18 cellular contexts compared by ENCODE assay signal in the genomic region with DNA sequence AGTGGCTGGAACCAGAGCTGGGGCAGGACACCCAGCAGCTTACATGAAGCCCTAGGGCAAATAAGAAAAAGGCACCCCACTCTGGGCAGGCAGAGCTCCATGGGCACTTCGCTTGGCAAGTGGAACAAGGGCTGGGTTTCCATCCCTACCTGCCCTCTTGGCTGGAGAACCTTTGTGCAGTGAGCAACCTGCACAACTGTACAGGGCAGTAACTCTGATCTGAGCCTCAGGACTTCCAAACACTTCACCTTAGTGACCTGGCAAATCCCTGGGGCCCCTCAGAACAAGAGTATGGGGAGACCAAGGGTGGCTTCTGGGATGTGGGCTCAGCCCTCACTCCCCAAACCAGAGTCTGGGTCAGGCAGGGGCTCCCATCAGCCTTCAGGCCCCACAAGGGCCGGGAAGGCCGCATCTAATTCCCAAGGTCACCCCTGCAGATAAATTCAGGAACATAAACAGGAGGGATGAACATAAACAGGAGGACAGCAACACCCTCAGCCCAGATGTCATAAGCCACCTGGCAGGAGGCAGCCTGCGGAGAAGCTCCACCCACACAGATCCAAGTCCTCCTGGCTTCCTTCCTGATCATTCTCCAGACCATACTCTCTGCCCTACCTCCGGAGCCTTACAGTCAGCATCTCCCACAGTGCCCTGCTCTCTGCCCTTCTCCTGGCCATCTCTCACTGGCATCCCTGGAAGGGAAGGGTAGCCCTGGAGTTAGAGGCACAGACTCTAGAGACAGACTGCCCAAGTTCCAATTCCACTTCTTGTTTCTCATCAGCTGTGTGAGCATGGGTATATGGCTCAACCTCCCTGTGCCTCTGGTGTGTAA. TPM values are rescaled to one million over a fixed set of nuclear protein-coding genes. Genes with fewer than 3 reads are reported as not detected.
DNase-seq lines count a peak whose midpoint lies in the region; ATAC-seq and TF ChIP-seq lines count a peak whose summit lies in the region.
"Had no signal": no experiment of that assay in that cellular context is flagged by ENCODE, and none has a peak within 500 bp of the region (broad histone marks: within the 10 kb centered on the region; RNA-seq: fewer than 3 reads in every experiment).

No MANE protein-coding gene starts in this region.

- H3K9ac ChIP-seq in liver (ENCODE audit: low read depth in 1 of 2, low read length in 2 of 2), result peak overlapping the region; percentile 44 to 97
- H3K9ac ChIP-seq: BLaER1 treated with 17β-estradiol and CSF1 and Interleukin-3, amounts not matched to agents 10 nM and 100 nM had no signal

- intact Hi-C loops in body of pancreas (cut with DNase I), result no loop called here
- intact Hi-C loops in testis (cut with DNase I; ENCODE audit: low total_unique reads), result no loop called here

- ATAC-seq in body of pancreas, result no peak
- no peak for ATAC-seq in HG02678 (IDR thresholded peaks at IDR 0.05; ENCODE audit: unreplicated experiment)

- TF ChIP-seq RAD21 in liver (IDR thresholded peaks at IDR 0.05), result peak; percentile 26 to 44

- H3K9me3 ChIP-seq in body of pancreas, result no peaks in the 10 kb centered on the region
- no peaks in the 10 kb centered on the region for H3K9me3 ChIP-seq in liver (ENCODE audit: control insufficient read depth in 4 of 4, low read length in 3 of 4)
- H3K9me3 ChIP-seq in testis, result no peaks in the 10 kb centered on the region
- H3K9me3 ChIP-seq: BLaER1 treated with 17β-estradiol and CSF1 and Interleukin-3, amounts not matched to agents 10 nM and 100 nM; MG63; SJSA1 had no signal

- 35% methylated on average over 5 of the region's 5 CpGs; no CpG with 5 or more reads in 1 of the 2 donors for WGBS in body of pancreas, 2 donors
- WGBS in liver, result 20% methylated on average over 5 of the region's 5 CpGs
- WGBS in testis, 2 donors, result 37 to 51% methylated on average over 5 of the region's 5 CpGs

- TF ChIP-seq POLR2A in body of pancreas (IDR thresholded peaks at IDR 0.05) (no peak), testis (IDR thresholded peaks at IDR 0.05) (no peak)

- no peaks in the 10 kb centered on the region for H3K36me3 ChIP-seq in body of pancreas (replicated peaks in 1 of 2; ENCODE audit: insufficient read depth in 1 of 2, low read depth in 2 of 2)
- peaks cover 0 to 7% (median 3%) of the 10 kb centered on the region in 4 donors for H3K36me3 ChIP-seq in liver (ENCODE audit: control insufficient read depth in 4 of 4, insufficient read depth in 3 of 4, low read depth in 1 of 4, low read length in 3 of 4)
- no peaks in the 10 kb centered on the region for H3K36me3 ChIP-seq in testis (ENCODE audit: low read depth, missing control alignments)
- H3K36me3 ChIP-seq: BLaER1 treated with 17β-estradiol and CSF1 and Interleukin-3, amounts not matched to agents 10 nM and 100 nM; MG63; SJSA1 had no signal

- H3K27ac ChIP-seq in body of pancreas (no peak overlapping the region), liver (ENCODE audit: low read depth in 1 of 2, low read length in 2 of 2) (peak overlapping the region; percentile 91 to 93), testis (peak overlapping the region in 1 of 2 donors; percentile 45)
- H3K27ac ChIP-seq: 22Rv1; BLaER1 treated with 17β-estradiol and CSF1 and Interleukin-3, amounts not matched to agents 10 nM and 100 nM; HL-60; SJSA1 had no signal

- H3K4me1 ChIP-seq in body of pancreas, result peaks cover 38% of the 10 kb centered on the region
- peaks cover 17 to 80% (median 61%) of the 10 kb centered on the region in 4 donors for H3K4me1 ChIP-seq in liver (ENCODE audit: control insufficient read depth in 4 of 4, insufficient read depth in 4 of 4, low read length in 3 of 4)
- H3K4me1 ChIP-seq in testis, result peaks cover 13% of the 10 kb centered on the region

- DNase-seq in DMS 273 (lab: John Stamatoyannopoulos, UW; ENCODE audit: unreplicated experiment) (peak; percentile 38), DMS 273 treated with DMSO at 0.1 percent for 48 hours (lab: John Stamatoyannopoulos, UW) (no peak), body of pancreas (peak in 3 of 4 donors; percentile 19 to 50 (median 40)), testis (peak; percentile 43), hippocampal formation (lab: John Stamatoyannopoulos, UW) (no peak), midbrain (lab: John Stamatoyannopoulos, UW) (no peak)
- DNase-seq: MG63, NCI-H1092 treated with DMSO at 0.1 percent for 48 hours, NCI-H187, NCI-H510A treated with DMSO at 0.1 percent for 48 hours, OCI-M1 had no signal

- TF ChIP-seq CTCF in body of pancreas (IDR thresholded peaks at IDR 0.05) (no peak), liver (IDR thresholded peaks at IDR 0.05; ENCODE audit: low read depth, low read length, missing input control) (no peak), testis (IDR thresholded peaks at IDR 0.05) (no peak)

- H3K27me3 ChIP-seq in body of pancreas (no peaks in the 10 kb centered on the region), liver (ENCODE audit: control insufficient read depth in 4 of 4, insufficient read depth in 4 of 4, low read length in 3 of 4) (no peaks in the 10 kb centered on the region), testis (no peaks in the 10 kb centered on the region)
- H3K27me3 ChIP-seq: BLaER1 treated with 17β-estradiol and CSF1 and Interleukin-3, amounts not matched to agents 10 nM and 100 nM; MG63; SJSA1 had no signal

- H3K4me3 ChIP-seq in body of pancreas (no peak overlapping the region), liver (ENCODE audit: low read depth in 1 of 3, low read length in 3 of 3) (peak overlapping the region; percentile 58 to 81 (median 73)), testis (no peak overlapping the region)
- H3K4me3 ChIP-seq: BLaER1 treated with 17β-estradiol and CSF1 and Interleukin-3, amounts not matched to agents 10 nM and 100 nM; MG63; SJSA1 had no signal

TF ChIP-seq in liver, 16 proteins besides CTCF, POLR2A, EP300 and RAD21 (continues in another document):
- TF ChIP-seq, protein P1, sequence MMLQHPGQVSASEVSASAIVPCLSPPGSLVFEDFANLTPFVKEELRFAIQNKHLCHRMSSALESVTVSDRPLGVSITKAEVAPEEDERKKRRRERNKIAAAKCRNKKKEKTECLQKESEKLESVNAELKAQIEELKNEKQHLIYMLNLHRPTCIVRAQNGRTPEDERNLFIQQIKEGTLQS (IDR thresholded peaks at IDR 0.05), result no peak
- TF ChIP-seq RXRA (IDR thresholded peaks at IDR 0.05), result peak; percentile 64 to 93
- TF ChIP-seq FOXA2 (IDR thresholded peaks at IDR 0.05), result peak; percentile 57
- peak in 1 of 2 donors; percentile 74 for TF ChIP-seq JUND (IDR thresholded peaks at IDR 0.05)
- peak in 1 of 2 donors; percentile 90 for TF ChIP-seq EGR1 (IDR thresholded peaks at IDR 0.05; ENCODE audit: low read depth in 2 of 2)
- TF ChIP-seq, protein P2, sequence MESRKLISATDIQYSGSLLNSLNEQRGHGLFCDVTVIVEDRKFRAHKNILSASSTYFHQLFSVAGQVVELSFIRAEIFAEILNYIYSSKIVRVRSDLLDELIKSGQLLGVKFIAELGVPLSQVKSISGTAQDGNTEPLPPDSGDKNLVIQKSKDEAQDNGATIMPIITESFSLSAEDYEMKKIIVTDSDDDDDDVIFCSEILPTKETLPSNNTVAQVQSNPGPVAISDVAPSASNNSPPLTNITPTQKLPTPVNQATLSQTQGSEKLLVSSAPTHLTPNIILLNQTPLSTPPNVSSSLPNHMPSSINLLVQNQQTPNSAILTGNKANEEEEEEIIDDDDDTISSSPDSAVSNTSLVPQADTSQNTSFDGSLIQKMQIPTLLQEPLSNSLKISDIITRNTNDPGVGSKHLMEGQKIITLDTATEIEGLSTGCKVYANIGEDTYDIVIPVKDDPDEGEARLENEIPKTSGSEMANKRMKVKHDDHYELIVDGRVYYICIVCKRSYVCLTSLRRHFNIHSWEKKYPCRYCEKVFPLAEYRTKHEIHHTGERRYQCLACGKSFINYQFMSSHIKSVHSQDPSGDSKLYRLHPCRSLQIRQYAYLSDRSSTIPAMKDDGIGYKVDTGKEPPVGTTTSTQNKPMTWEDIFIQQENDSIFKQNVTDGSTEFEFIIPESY (IDR thresholded peaks at IDR 0.05), result peak; percentile 88
- peak; percentile 81 for TF ChIP-seq YY1 (IDR thresholded peaks at IDR 0.05)
- TF ChIP-seq, protein P3, sequence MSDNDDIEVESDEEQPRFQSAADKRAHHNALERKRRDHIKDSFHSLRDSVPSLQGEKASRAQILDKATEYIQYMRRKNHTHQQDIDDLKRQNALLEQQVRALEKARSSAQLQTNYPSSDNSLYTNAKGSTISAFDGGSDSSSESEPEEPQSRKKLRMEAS (IDR thresholded peaks at IDR 0.05), result peak; percentile 92
- TF ChIP-seq, protein P4, sequence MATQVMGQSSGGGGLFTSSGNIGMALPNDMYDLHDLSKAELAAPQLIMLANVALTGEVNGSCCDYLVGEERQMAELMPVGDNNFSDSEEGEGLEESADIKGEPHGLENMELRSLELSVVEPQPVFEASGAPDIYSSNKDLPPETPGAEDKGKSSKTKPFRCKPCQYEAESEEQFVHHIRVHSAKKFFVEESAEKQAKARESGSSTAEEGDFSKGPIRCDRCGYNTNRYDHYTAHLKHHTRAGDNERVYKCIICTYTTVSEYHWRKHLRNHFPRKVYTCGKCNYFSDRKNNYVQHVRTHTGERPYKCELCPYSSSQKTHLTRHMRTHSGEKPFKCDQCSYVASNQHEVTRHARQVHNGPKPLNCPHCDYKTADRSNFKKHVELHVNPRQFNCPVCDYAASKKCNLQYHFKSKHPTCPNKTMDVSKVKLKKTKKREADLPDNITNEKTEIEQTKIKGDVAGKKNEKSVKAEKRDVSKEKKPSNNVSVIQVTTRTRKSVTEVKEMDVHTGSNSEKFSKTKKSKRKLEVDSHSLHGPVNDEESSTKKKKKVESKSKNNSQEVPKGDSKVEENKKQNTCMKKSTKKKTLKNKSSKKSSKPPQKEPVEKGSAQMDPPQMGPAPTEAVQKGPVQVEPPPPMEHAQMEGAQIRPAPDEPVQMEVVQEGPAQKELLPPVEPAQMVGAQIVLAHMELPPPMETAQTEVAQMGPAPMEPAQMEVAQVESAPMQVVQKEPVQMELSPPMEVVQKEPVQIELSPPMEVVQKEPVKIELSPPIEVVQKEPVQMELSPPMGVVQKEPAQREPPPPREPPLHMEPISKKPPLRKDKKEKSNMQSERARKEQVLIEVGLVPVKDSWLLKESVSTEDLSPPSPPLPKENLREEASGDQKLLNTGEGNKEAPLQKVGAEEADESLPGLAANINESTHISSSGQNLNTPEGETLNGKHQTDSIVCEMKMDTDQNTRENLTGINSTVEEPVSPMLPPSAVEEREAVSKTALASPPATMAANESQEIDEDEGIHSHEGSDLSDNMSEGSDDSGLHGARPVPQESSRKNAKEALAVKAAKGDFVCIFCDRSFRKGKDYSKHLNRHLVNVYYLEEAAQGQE (IDR thresholded peaks at IDR 0.05), result peak; percentile 83
- peak; percentile 75 for TF ChIP-seq FOXA1 (IDR thresholded peaks at IDR 0.05)
- peak; percentile 79 for TF ChIP-seq SP1 (IDR thresholded peaks at IDR 0.05)

RNA-seq across cellular contexts. Expression of a gene that starts 37.5 kb away (rescaled TPM):
- total RNA-seq in body of pancreas (10 to 100 TPM; 28.3 to 28.5 TPM), liver (100 to 1,000 TPM in 1 of 2 donors, 10 to 100 TPM in 1; 51.7 to 171 TPM), testis (1 to 10 TPM; 1.2 to 1.4 TPM)
- polyA plus RNA-seq in liver (100 to 1,000 TPM in 1 of 2 donors, 10 to 100 TPM in 1; 52.3 to 120 TPM), testis (ENCODE audit: insufficient read depth, low read depth, low replicate concordance) (2.5 TPM)
- total RNA-seq: SJSA1 had no signal

RNA-seq across cellular contexts. Expression of a gene that starts 56.1 kb away (rescaled TPM):
- not detected for total RNA-seq in body of pancreas
- total RNA-seq in liver, result not detected
- not detected for polyA plus RNA-seq in liver
- total RNA-seq in testis, result under 1 TPM in 1 of 2 donors, not detected in 1; 0.62 TPM
- 0.38 TPM for polyA plus RNA-seq in testis (ENCODE audit: insufficient read depth, low read depth, low replicate concordance)
- total RNA-seq: G401, SJSA1 had no signal

Comparison
In these comparisons a context has a peak if more than half of its experiments do, and no peak if none do; other contexts are left out.
1. DNase-seq: peak in DMS 273 (single experiment), body of pancreas (3 of 4) and testis (single experiment); none in DMS 273 treated with DMSO at 0.1 percent for 48 hours (single experiment), hippocampal formation (0 of 2) and midbrain (single experiment).
2. H3K27ac ChIP-seq: peak in liver (2 of 2); none in body of pancreas (0 of 4).
3. H3K4me3 ChIP-seq: peak in liver (3 of 3); none in body of pancreas (0 of 2) and testis (0 of 2).
4. RNA of a gene that starts 37.5 kb away (total RNA-seq): 51.7 to 171 TPM in liver and 28.3 to 28.5 TPM in body of pancreas; 1.2 to 1.4 TPM in testis; every median in the first group is over 10 times any median in the second.